1 cellular context compared by ENCODE assay signal in genomic region chr7:158740013-158740656, GRCh38.
TF ChIP-seq lines count a peak whose summit lies in the region.

No MANE protein-coding gene starts in this region.

TF ChIP-seq in WTC11, 78 proteins besides CTCF, POLR2A, EP300 and RAD21 (continued from another document):
- no peak for TF ChIP-seq ATF2 (CRISPR knock-in tag; IDR thresholded peaks at IDR 0.05; ENCODE audit: borderline replicate concordance, low read depth)
TF ChIP-seq in WTC11: peak in this region for 0.
